In genomic region chr15:69593981-69594966, GRCh38 we compare ENCODE assay signal across 9 cellular contexts.
DNase-seq lines count a peak whose midpoint lies in the region; ATAC-seq and TF ChIP-seq lines count a peak whose summit lies in the region.
"Had no signal": no experiment of that assay in that cellular context is flagged by ENCODE, and none has a peak within 500 bp of the region (broad histone marks: within the 10 kb centered on the region; RNA-seq: fewer than 3 reads in every experiment).

No MANE protein-coding gene starts in this region.

- no peak overlapping the region for H3K4me2 ChIP-seq in GM23338

- TF ChIP-seq CTCF in GM23338 (conservative IDR thresholded peaks at IDR 0.05; ENCODE audit: low read depth in 2 of 2) = no peak
- TF ChIP-seq CTCF in HFFc6 (IDR thresholded peaks at IDR 0.05) = no peak

- in situ Hi-C loops in ACHN (cut with HindIII; ENCODE audit: low pct_ligation_motif_present, low pct_unique_long_range_greater_than_20kb, low sequenced_read_pairs) = no loop called here

- H4K20me1 ChIP-seq in GM23338 (replicated peaks; ENCODE audit: insufficient read depth) = no peaks in the 10 kb centered on the region

- H3K36me3 ChIP-seq in GM23338 (ENCODE audit: insufficient read depth) = no peaks in the 10 kb centered on the region

- H3K27ac Mint-ChIP-seq in GM23338 = no peak overlapping the region
- no peak overlapping the region for H3K27ac Mint-ChIP-seq in HFFc6

- H3K27ac ChIP-seq in GM23338 (ENCODE audit: low read depth) (no peak overlapping the region), epithelial cell of prostate (peak overlapping the region; percentile 24)
- H3K27ac ChIP-seq: skin epidermis had no signal

- H3K27me3 ChIP-seq in GM23338 (ENCODE audit: insufficient read depth) = no peaks in the 10 kb centered on the region

- no peak overlapping the region for H3K4me3 ChIP-seq in GM23338
- H3K4me3 ChIP-seq: skin epidermis had no signal

- peak; percentile 45 for ATAC-seq in GM23338

- no peaks in the 10 kb centered on the region; the same call in 2 of the 3 replicates for H3K9me3 Mint-ChIP-seq in GM23338
- no peaks in the 10 kb centered on the region for H3K9me3 Mint-ChIP-seq in HFFc6

- H3K4me1 ChIP-seq in GM23338 (ENCODE audit: insufficient read depth) = no peaks in the 10 kb centered on the region

- H3K36me3 Mint-ChIP-seq in GM23338 (ENCODE audit: low read depth) = no peaks in the 10 kb centered on the region
- no peaks in the 10 kb centered on the region for H3K36me3 Mint-ChIP-seq in HFFc6 (ENCODE audit: low read depth)

- peaks cover 4% of the 10 kb centered on the region; the same call in 2 of the 3 replicates for H3K4me1 Mint-ChIP-seq in GM23338
- H3K4me1 Mint-ChIP-seq in HFFc6 (ENCODE audit: low read depth) = no peaks in the 10 kb centered on the region

- H3K4me3 Mint-ChIP-seq in GM23338 (no peak overlapping the region), HFFc6 (no peak overlapping the region)

- peaks cover 6% of the 10 kb centered on the region for H3K27me3 Mint-ChIP-seq in GM23338 (ENCODE audit: insufficient read depth, low read depth, poor library complexity)
- H3K27me3 Mint-ChIP-seq in HFFc6 (ENCODE audit: insufficient read depth) = peaks cover 37% of the 10 kb centered on the region

- H2AFZ ChIP-seq in GM23338 = peak overlapping the region; percentile 38; the same call in 1 of the 2 replicates

- DNase-seq in GM23338 (ENCODE audit: low spot score) (no peak), NCI-H510A (lab: John Stamatoyannopoulos, UW) (peak; percentile 97), epithelial cell of prostate (ENCODE audit: low read depth, low spot score) (peak; percentile 73), pons (ENCODE audit: low spot score) (peak; percentile 21), ACHN (no peak), HFFc6 (no peak)
- DNase-seq in stimulated activated CD4-positive, alpha-beta T cell treated with anti-CD3 and anti-CD28 coated beads, Interleukin-1b, Interleukin-23, amount 100 ng/mL, for 48 hours = no peak
- DNase-seq in activated CD4-positive, alpha-beta T cell treated with anti-CD3 and anti-CD28 coated beads, Interleukin-2, amount 50 U/mL, for 1 hour = no peak

- H3F3A ChIP-seq in GM23338 (replicated peaks; ENCODE audit: low read depth) = no peaks in the 10 kb centered on the region

- peaks cover 6% of the 10 kb centered on the region; the same call in 1 of the 2 replicates for H3K9me2 ChIP-seq in GM23338 (ENCODE audit: insufficient read depth)

- no peaks in the 10 kb centered on the region for H3K79me2 ChIP-seq in GM23338 (replicated peaks; ENCODE audit: insufficient read depth)

TF ChIP-seq in GM23338, 12 proteins besides CTCF, POLR2A, EP300 and RAD21 (continues in another document):
- TF ChIP-seq STAT1 (IDR thresholded peaks at IDR 0.05; ENCODE audit: unreplicated experiment) (no peak), CREB1 (CRISPR knock-in tag; IDR thresholded peaks at IDR 0.05; ENCODE audit: low read depth) (no peak), POLR2AphosphoS5 (IDR thresholded peaks at IDR 0.05; ENCODE audit: low read depth) (no peak), EZH2 (IDR thresholded peaks at IDR 0.05; ENCODE audit: low read depth, unreplicated experiment) (no peak), JUNB (IDR thresholded peaks at IDR 0.05; ENCODE audit: unreplicated experiment) (no peak), REST (IDR thresholded peaks at IDR 0.05; ENCODE audit: unreplicated experiment) (no peak), ZNF331 (CRISPR knock-in tag; IDR thresholded peaks at IDR 0.05; ENCODE audit: low read depth) (no peak), ZNF114 (CRISPR knock-in tag; IDR thresholded peaks at IDR 0.05) (no peak), EZH2phosphoT487 (IDR thresholded peaks at IDR 0.05; ENCODE audit: unreplicated experiment) (no peak), ETS1 (IDR thresholded peaks at IDR 0.05) (no peak)

Comparison
In these comparisons a context has a peak if more than half of its experiments do, and no peak if none do; other contexts are left out.
1. DNase-seq: peak in NCI-H510A (single experiment), epithelial cell of prostate (single experiment) and pons (single experiment); none in GM23338 (single experiment), stimulated activated CD4-positive, alpha-beta T cell treated with anti-CD3 and anti-CD28 coated beads, Interleukin-1b, Interleukin-23, amount 100 ng/mL, for 48 hours (single experiment), activated CD4-positive, alpha-beta T cell treated with anti-CD3 and anti-CD28 coated beads, Interleukin-2, amount 50 U/mL, for 1 hour (single experiment), ACHN (single experiment) and HFFc6 (single experiment).